In genomic region chr12:48786591-48787544, GRCh38 we compare ENCODE assay signal across 12 cellular contexts. TPM values are rescaled to one million over a fixed set of nuclear protein-coding genes. Genes with fewer than 3 reads are reported as not detected.
DNase-seq lines count a peak whose midpoint lies in the region; ATAC-seq and TF ChIP-seq lines count a peak whose summit lies in the region.
"Had no signal": no experiment of that assay in that cellular context is flagged by ENCODE, and none has a peak within 500 bp of the region (broad histone marks: within the 10 kb centered on the region; RNA-seq: fewer than 3 reads in every experiment).

No MANE protein-coding gene starts in this region.

- H3K27me3 ChIP-seq in osteoblast (ENCODE audit: insufficient read depth, low read length), result no peaks in the 10 kb centered on the region

- H3K79me2 ChIP-seq in osteoblast (ENCODE audit: insufficient read depth, low read length), result peaks cover 61% of the 10 kb centered on the region

- peaks cover 27% of the 10 kb centered on the region for H4K20me1 ChIP-seq in osteoblast (ENCODE audit: insufficient read depth, low read length)

- ATAC-seq in GM19463 (IDR thresholded peaks at IDR 0.05; ENCODE audit: unreplicated experiment), result no peak
- ATAC-seq in GM19452 (IDR thresholded peaks at IDR 0.05; ENCODE audit: unreplicated experiment), result no peak

- H3K4me3 ChIP-seq in AG09309 (ENCODE audit: control insufficient read depth, low read depth, low read length) (peak overlapping the region; percentile 87), WI38 (ENCODE audit: low read depth, low read length) (peak overlapping the region; percentile 84), fibroblast of the aortic adventitia (ENCODE audit: low read depth, low read length) (peak overlapping the region; percentile 83), osteoblast (ENCODE audit: insufficient read depth, low read length) (peak overlapping the region; percentile 86)

- H2AFZ ChIP-seq in osteoblast (ENCODE audit: low read length), result no peak overlapping the region

- H3K4me1 ChIP-seq in osteoblast (ENCODE audit: insufficient read depth, low read length), result peaks cover 21% of the 10 kb centered on the region

- H3K9me3 ChIP-seq in osteoblast (ENCODE audit: low read depth, low read length), result no peaks in the 10 kb centered on the region

- DNase-seq in AG09309 (ENCODE audit: low read depth) (no peak), fibroblast of the aortic adventitia (ENCODE audit: low read depth) (peak; percentile 63), osteoblast (ENCODE audit: insufficient read length, low spot score, missing footprints) (no peak), ureter (ENCODE audit: low spot score) (no peak), NCI-H748 (lab: John Stamatoyannopoulos, UW; ENCODE audit: unreplicated experiment) (no peak)
- DNase-seq: activated CD4-positive, alpha-beta T cell treated with anti-CD3 and anti-CD28 coated beads for 48 hours; caudate nucleus; CD4-positive, CD25-positive, alpha-beta regulatory T cell; NCI-H526 treated with DMSO at 0.1 percent for 48 hours had no signal

- no peak for TF ChIP-seq CTCF in AG09309 (IDR thresholded peaks at IDR 0.05; ENCODE audit: control insufficient read depth, insufficient read depth, low read depth, low read length, missing control alignments)
- TF ChIP-seq CTCF in WI38 (IDR thresholded peaks at IDR 0.05; ENCODE audit: low read depth, low read length), result no peak
- TF ChIP-seq CTCF in fibroblast of the aortic adventitia (IDR thresholded peaks at IDR 0.05; ENCODE audit: insufficient read depth, low read length), result no peak
- no peak for TF ChIP-seq CTCF in osteoblast (IDR thresholded peaks at IDR 0.05; ENCODE audit: extremely low read depth, low read depth, low read length)

- peaks cover 3% of the 10 kb centered on the region for H3K36me3 ChIP-seq in osteoblast (ENCODE audit: insufficient read depth, low read length)

- H3K4me2 ChIP-seq in osteoblast (ENCODE audit: insufficient read depth, low read length), result peak overlapping the region; percentile 94

- no peak overlapping the region for H3K27ac ChIP-seq in osteoblast (ENCODE audit: low read depth, low read length)

RNA-seq across cellular contexts. Expression of gene ADCY6, which starts 2.0 kb away (rescaled TPM):
- total RNA-seq in fibroblast of the aortic adventitia (ENCODE audit: low replicate concordance), result 30.3 and 31.5 TPM in 2 replicates
- 30.8 and 33.0 TPM in 2 replicates for total RNA-seq in osteoblast
- 98.0 TPM for total RNA-seq in ureter

RNA-seq across cellular contexts. Expression of gene CACNB3, which starts 31.4 kb away (rescaled TPM):
- total RNA-seq in fibroblast of the aortic adventitia (ENCODE audit: low replicate concordance) (16.1 and 27.7 TPM in 2 replicates), osteoblast (10.9 and 15.2 TPM in 2 replicates), ureter (59.7 TPM)
